18 cellular contexts compared by ENCODE assay signal in the genomic region with DNA sequence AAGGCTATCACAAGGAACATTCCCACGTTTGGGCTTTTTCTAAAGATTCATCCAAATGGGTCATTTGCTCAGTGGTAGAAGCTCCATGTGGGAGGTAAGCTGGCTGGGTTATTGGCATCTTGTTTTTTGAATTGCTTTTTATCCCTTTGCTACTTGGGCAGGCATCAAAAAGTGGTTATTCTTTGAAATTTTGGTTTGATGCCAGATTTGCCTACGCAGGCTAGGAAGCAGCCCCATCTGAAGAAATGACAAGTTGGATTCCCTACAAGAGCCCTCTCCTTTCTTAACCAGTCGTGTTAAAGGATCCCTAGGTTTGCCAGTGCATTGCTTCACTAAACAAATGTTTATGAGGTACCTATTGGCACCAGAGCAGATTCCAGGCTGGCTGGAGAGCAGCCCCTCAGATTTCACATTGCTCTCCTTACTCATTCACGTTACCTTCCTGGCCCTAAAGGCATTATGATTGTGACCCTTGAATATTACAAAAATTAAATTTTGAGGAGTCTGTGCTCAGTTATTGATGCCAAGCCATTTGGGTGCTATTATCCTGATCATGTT. TPM values are rescaled to one million over a fixed set of nuclear protein-coding genes. Genes with fewer than 3 reads are reported as not detected.
A peak's percentile ranks its signal among the peaks of the same experiment; 100 is the strongest.
DNase-seq lines count a peak whose midpoint lies in the region; ATAC-seq, FAIRE-seq and TF ChIP-seq lines count a peak whose summit lies in the region.
"Had no signal": no experiment of that assay in that cellular context is flagged by ENCODE, and none has a peak within 500 bp of the region (broad histone marks: within the 10 kb centered on the region; RNA-seq: fewer than 3 reads in every experiment).

No MANE protein-coding gene starts in this region.

- WGBS in GM23248 (ENCODE audit: low coverage in 1 of 2, low lambda C conversion rate in 2 of 2, missing lambda C conversion rate in 2 of 2), 2 experiments, result 52 to 57% methylated on average over 4 of the region's 4 CpGs

- H3K9me3 Mint-ChIP-seq in CD14-positive monocyte (no peaks in the 10 kb centered on the region), astrocyte (ENCODE audit: unreplicated experiment) (no peaks in the 10 kb centered on the region), naive B cell (no peaks in the 10 kb centered on the region)
- H3K9me3 Mint-ChIP-seq: central memory CD8-positive, alpha-beta T cell; neural progenitor cell; WTC11 had no signal

- TF ChIP-seq CTCF in CD14-positive monocyte (IDR thresholded peaks at IDR 0.05) (no peak), astrocyte (IDR thresholded peaks at IDR 0.05; ENCODE audit: insufficient read depth, low read depth, low read length) (no peak), RWPE1 (conservative IDR thresholded peaks at IDR 0.05; ENCODE audit: low read depth) (no peak)

- H3K27me3 ChIP-seq in GM23248 (replicated peaks; ENCODE audit: insufficient read depth), result no peaks in the 10 kb centered on the region
- no peaks in the 10 kb centered on the region for H3K27me3 ChIP-seq in astrocyte (ENCODE audit: insufficient read depth, low read length)
- H3K27me3 ChIP-seq: neural progenitor cell had no signal

- H3K79me2 ChIP-seq in GM23248 (ENCODE audit: insufficient read depth), result peaks cover 83% of the 10 kb centered on the region
- H3K79me2 ChIP-seq in astrocyte (ENCODE audit: insufficient read depth, low read length), result peaks cover 76% of the 10 kb centered on the region

- CTCF ChIA-PET in RWPE1 (lab: Yijun Ruan, JAX), result no interaction called here

- H3K9ac ChIP-seq in GM23248, result peak overlapping the region; percentile 4; the same call in 1 of the 2 replicates
- peak overlapping the region; percentile 16 for H3K9ac ChIP-seq in astrocyte (ENCODE audit: low read length)
- H3K9ac ChIP-seq: neural progenitor cell had no signal

- H3K4me3 Mint-ChIP-seq in CD14-positive monocyte (no peak overlapping the region), astrocyte (ENCODE audit: unreplicated experiment) (no peak overlapping the region), naive B cell (no peak overlapping the region)
- H3K4me3 Mint-ChIP-seq: neural progenitor cell, WTC11 had no signal

- peak overlapping the region; percentile 54 for H3K27ac ChIP-seq in GM23248
- peak overlapping the region; percentile 50 for H3K27ac ChIP-seq in astrocyte (ENCODE audit: low read depth, low read length)
- no peak overlapping the region for H3K27ac ChIP-seq in RWPE1
- H3K27ac ChIP-seq: neural progenitor cell, SK-N-MC had no signal

- H3K9me3 ChIP-seq in GM23248 (ENCODE audit: low read depth), result no peaks in the 10 kb centered on the region
- no peaks in the 10 kb centered on the region for H3K9me3 ChIP-seq in astrocyte (ENCODE audit: insufficient read depth, low read depth, low read length)

- peaks cover 41% of the 10 kb centered on the region for H3K4me1 Mint-ChIP-seq in CD14-positive monocyte
- peaks cover 42% of the 10 kb centered on the region for H3K4me1 Mint-ChIP-seq in astrocyte (ENCODE audit: low read depth, unreplicated experiment)
- peaks cover 23 to 33% (median 25%) of the 10 kb centered on the region in 3 donors for H3K4me1 Mint-ChIP-seq in naive B cell

- peak overlapping the region; percentile 58 for H3K4me2 ChIP-seq in GM23248 (ENCODE audit: unreplicated experiment)
- peak overlapping the region; percentile 31 for H3K4me2 ChIP-seq in astrocyte (ENCODE audit: low read length)
- H3K4me2 ChIP-seq: neural progenitor cell had no signal

- peaks cover 68 to 98% of the 10 kb centered on the region in 2 donors for H3K36me3 Mint-ChIP-seq in CD14-positive monocyte
- H3K36me3 Mint-ChIP-seq in astrocyte (ENCODE audit: low read depth, unreplicated experiment), result peaks cover 32% of the 10 kb centered on the region
- H3K36me3 Mint-ChIP-seq in naive B cell, result peaks cover 15 to 18% of the 10 kb centered on the region in 2 donors

- H3K27me3 Mint-ChIP-seq in CD14-positive monocyte (ENCODE audit: low read depth in 3 of 3) (no peaks in the 10 kb centered on the region), astrocyte (ENCODE audit: low read depth, unreplicated experiment) (no peaks in the 10 kb centered on the region), naive B cell (no peaks in the 10 kb centered on the region)
- H3K27me3 Mint-ChIP-seq: central memory CD8-positive, alpha-beta T cell had no signal

- H3K4me1 ChIP-seq in GM23248 (ENCODE audit: insufficient read depth) (peaks cover 33% of the 10 kb centered on the region), astrocyte (ENCODE audit: insufficient read depth, low read length) (peaks cover 33% of the 10 kb centered on the region)
- H3K4me1 ChIP-seq: neural progenitor cell had no signal

- peaks cover 37% of the 10 kb centered on the region for H3F3A ChIP-seq in GM23248 (ENCODE audit: insufficient read depth)

- H3K36me3 ChIP-seq in GM23248 (ENCODE audit: low read depth), result peaks cover 35% of the 10 kb centered on the region
- H3K36me3 ChIP-seq in astrocyte (ENCODE audit: insufficient read depth, low read length), result peaks cover 59% of the 10 kb centered on the region

- H3K27ac Mint-ChIP-seq in CD14-positive monocyte (peak overlapping the region in 5 of 7 donors; percentile 24 to 79 (median 61)), astrocyte (ENCODE audit: unreplicated experiment) (no peak overlapping the region), naive B cell (peak overlapping the region in 5 of 6 donors; percentile 34 to 79 (median 78))
- H3K27ac Mint-ChIP-seq: neural progenitor cell, WTC11 had no signal

- no peak overlapping the region for H2AFZ ChIP-seq in GM23248
- H2AFZ ChIP-seq in astrocyte (ENCODE audit: low read depth, low read length), result no peak overlapping the region
- H2AFZ ChIP-seq: neural progenitor cell had no signal

- H3K4me3 ChIP-seq in GM23248 (no peak overlapping the region), astrocyte (ENCODE audit: insufficient read depth, low read depth, low read length) (no peak overlapping the region)
- H3K4me3 ChIP-seq: neural progenitor cell, SK-N-MC, skin epidermis had no signal

- FAIRE-seq in astrocyte (lab: Jason Lieb, UNC), result no peak

- ATAC-seq in naive B cell (ENCODE audit: low read depth in 2 of 2) (no peak), GM19452 (IDR thresholded peaks at IDR 0.05; ENCODE audit: unreplicated experiment) (no peak), HG02763 (IDR thresholded peaks at IDR 0.05; ENCODE audit: unreplicated experiment) (no peak)
- ATAC-seq: left ventricle myocardium superior, WTC11 had no signal

- H4K20me1 ChIP-seq in GM23248 (ENCODE audit: insufficient read depth), result no peaks in the 10 kb centered on the region; the same call in 1 of the 2 replicates
- H4K20me1 ChIP-seq in astrocyte (ENCODE audit: insufficient read depth, low read length), result peaks cover 79% of the 10 kb centered on the region

- POLR2A ChIA-PET in RWPE1 (lab: Yijun Ruan, JAX; ENCODE audit: low non-redundant PET), result no interaction called here

- in situ Hi-C loops in GM23248 (cut with MboI), result no loop called here

- no peak for DNase-seq in CD14-positive monocyte (ENCODE audit: low spot score)
- DNase-seq in GM23248, result peak; percentile 48
- peak; percentile 67 for DNase-seq in astrocyte (ENCODE audit: low read depth)
- no peak for DNase-seq in naive B cell
- no peak for DNase-seq in NCI-H82 (lab: John Stamatoyannopoulos, UW)
- DNase-seq in RWPE1 (ENCODE audit: low spot score), result no peak
- DNase-seq: activated T-cell treated with anti-CD3 and anti-CD28 coated beads, Interleukin-2, amount 50 U/mL, for 48 hours; GF-D8; hypothalamus; left ventricle myocardium superior; NCI-H2107 had no signal

- H3K9me2 ChIP-seq in GM23248 (ENCODE audit: insufficient read depth), result no peaks in the 10 kb centered on the region

- intact Hi-C loops in CD14-positive monocyte (cut with micrococcal nuclease), result no loop called here

RNA-seq across cellular contexts. Expression of a gene that starts 38.8 kb away (rescaled TPM):
- polyA plus RNA-seq in CD14-positive monocyte (1 to 10 TPM; 6.6 to 9.5 TPM), GM23248 (2016; fragmentation: Nextera tagmentation; extraction: Ambion mirVana) (8.2 and 9.4 TPM in 2 replicates), naive B cell (ENCODE audit: low read depth in 6 of 6) (10 to 100 TPM in 5 of 6 donors, 1 to 10 TPM in 1; 8.8 to 38.2 (median 18.9) TPM)
- 11.6 and 13.4 TPM in 2 replicates for total RNA-seq in GM23248 (2014; rRNA removed; shearing (Covaris generic))
- 72.3 and 85.1 TPM in 2 replicates for total RNA-seq in astrocyte

RNA-seq across cellular contexts. Expression of a gene that starts 53.2 kb away (rescaled TPM):
- 1 to 10 TPM; 8.3 to 9.5 TPM for polyA plus RNA-seq in CD14-positive monocyte
- total RNA-seq in GM23248 (2014; rRNA removed; shearing (Covaris generic)), result 28.9 and 31.0 TPM in 2 replicates
- 20.4 and 21.5 TPM in 2 replicates for polyA plus RNA-seq in GM23248 (2016; fragmentation: Nextera tagmentation; extraction: Ambion mirVana)
- total RNA-seq in astrocyte, result 7.9 and 10.6 TPM in 2 replicates
- 10 to 100 TPM in 4 of 6 donors, 1 to 10 TPM in 2; 7.8 to 14.2 (median 10.8) TPM for polyA plus RNA-seq in naive B cell (ENCODE audit: low read depth in 6 of 6)

Comparison
In these comparisons a context has a peak if more than half of its experiments do, and no peak if none do; other contexts are left out.
1. DNase-seq: peak in GM23248 (single experiment) and astrocyte (single experiment); none in CD14-positive monocyte (single experiment), naive B cell (single experiment), NCI-H82 (single experiment) and RWPE1 (single experiment).